13 cellular contexts compared by ENCODE assay signal in genomic region chr2:174585111-174585510, GRCh38. TPM values are rescaled to one million over a fixed set of nuclear protein-coding genes. Genes with fewer than 3 reads are reported as not detected.
DNase-seq lines count a peak whose midpoint lies in the region; ATAC-seq and TF ChIP-seq lines count a peak whose summit lies in the region.
"Had no signal": no experiment of that assay in that cellular context is flagged by ENCODE, and none has a peak within 500 bp of the region (broad histone marks: within the 10 kb centered on the region; RNA-seq: fewer than 3 reads in every experiment).

No MANE protein-coding gene starts in this region.

- no peak overlapping the region for H3K4me3 ChIP-seq in right lobe of liver
- H3K4me3 ChIP-seq: hepatocyte, left lung had no signal

- peak overlapping the region; percentile 43 for H3K4me3 Mint-ChIP-seq in CD4-positive, alpha-beta T cell

- H3K9me3 ChIP-seq in CD4-positive, alpha-beta T cell (ENCODE audit: control insufficient read depth, low read length) = no peaks in the 10 kb centered on the region
- H3K9me3 ChIP-seq in right lobe of liver = no peaks in the 10 kb centered on the region
- H3K9me3 ChIP-seq: left lung had no signal

- H3K36me3 Mint-ChIP-seq in CD4-positive, alpha-beta T cell (ENCODE audit: low read depth) = peaks cover 95% of the 10 kb centered on the region

- H3K4me1 ChIP-seq in right lobe of liver = peaks cover 0 to 13% (median 6%) of the 10 kb centered on the region in 4 donors

- no peak overlapping the region for H3K27ac ChIP-seq in CD4-positive, alpha-beta T cell (ENCODE audit: low read depth, low read length)
- H3K27ac ChIP-seq in VCaP = peak overlapping the region; percentile 76
- H3K27ac ChIP-seq in right lobe of liver = peak overlapping the region in 2 of 3 donors; percentile 56 to 57
- H3K27ac ChIP-seq: hepatocyte, left lung had no signal

- no peaks in the 10 kb centered on the region for H3K36me3 ChIP-seq in right lobe of liver

- intact Hi-C loops in CD4-positive, alpha-beta T cell (cut with DNase I, micrococcal nuclease) = no loop called here
- intact Hi-C loops in right lobe of liver (cut with DNase I) = no loop called here

- ATAC-seq in CD4-positive, alpha-beta T cell (ENCODE audit: poor library complexity) = no peak
- ATAC-seq in right lobe of liver (peak; percentile 94 to 97 (median 95)), GM18868 (IDR thresholded peaks at IDR 0.05; ENCODE audit: unreplicated experiment) (no peak), HG02571 (IDR thresholded peaks at IDR 0.05; ENCODE audit: unreplicated experiment) (no peak)

- H3K9me3 Mint-ChIP-seq in CD4-positive, alpha-beta T cell = no peaks in the 10 kb centered on the region

- H3K4me1 Mint-ChIP-seq in CD4-positive, alpha-beta T cell (ENCODE audit: low read depth) = peaks cover 92% of the 10 kb centered on the region

- no peak for TF ChIP-seq CTCF in CD4-positive, alpha-beta T cell (IDR thresholded peaks at IDR 0.05)
- TF ChIP-seq CTCF in VCaP (conservative IDR thresholded peaks at IDR 0.05) (no peak), right lobe of liver (IDR thresholded peaks at IDR 0.05) (no peak)

- H3K27ac Mint-ChIP-seq in CD4-positive, alpha-beta T cell = peak overlapping the region; percentile 95

- no peaks in the 10 kb centered on the region for H3K27me3 ChIP-seq in CD4-positive, alpha-beta T cell (ENCODE audit: control insufficient read depth, insufficient read depth, low read length)
- no peaks in the 10 kb centered on the region for H3K27me3 ChIP-seq in right lobe of liver
- H3K27me3 ChIP-seq: hepatocyte, left lung had no signal

- POLR2A ChIA-PET in CD4-positive, alpha-beta T cell (lab: Charles Lee) = interaction anchor here (1.2 to 1.5 kb wide), 2 partner anchors 10 to 13 kb away, joined by 6 to 7 read pairs; partner anchors contain the start of gene WIPF1

- H3K27me3 Mint-ChIP-seq in CD4-positive, alpha-beta T cell = no peaks in the 10 kb centered on the region

- TF ChIP-seq POLR2A in right lobe of liver (IDR thresholded peaks at IDR 0.05) = no peak

- CTCF ChIA-PET in CD4-positive, alpha-beta T cell (lab: Charles Lee) = interaction anchor here (0.9 to 12.2 kb wide), 2 partner anchors 9 to 14 kb away, joined by 4 to 243 read pairs; partner anchors contain the start of gene WIPF1

- WGBS in right lobe of liver (ENCODE audit: insufficient coverage, low coverage, low lambda C conversion rate, missing lambda C conversion rate) = 30% methylated on average over 6 of the region's 6 CpGs

- DNase-seq in CD4-positive, alpha-beta T cell = no peak
- peak; percentile 89 for DNase-seq in DMS53 treated with DMSO at 0.1 percent for 48 hours (lab: John Stamatoyannopoulos, UW; ENCODE audit: unreplicated experiment)
- DNase-seq in right lobe of liver = peak; percentile 43 to 82 (median 80)
- no peak for DNase-seq in A172 (ENCODE audit: low spot score)
- DNase-seq: amniotic stem cell; KG1; left lung; NCI-H1436 treated with DMSO at 0.1 percent for 48 hours; stimulated activated naive CD4-positive, alpha-beta T cell treated with Interleukin-2 at 50 U/mL for 16 hours had no signal

RNA-seq across cellular contexts. Expression of gene WIPF1, which starts 12.5 kb away (rescaled TPM):
- total RNA-seq in CD4-positive, alpha-beta T cell = 100 to 1,000 TPM; 237 to 264 TPM
- total RNA-seq in right lobe of liver = 10 to 100 TPM in 1 of 6 experiments, 1 to 10 TPM in 5; 5.0 to 15.3 (median 7.1) TPM
- 8.1 and 8.6 TPM in 2 replicates for total RNA-seq in A172 (2014; rRNA removed; shearing (Covaris generic))

Comparison
In these comparisons a context has a peak if more than half of its experiments do, and no peak if none do; other contexts are left out.
1. ATAC-seq: peak in right lobe of liver (4 of 4); none in CD4-positive, alpha-beta T cell (single experiment), GM18868 (single experiment) and HG02571 (single experiment).
2. DNase-seq: peak in DMS53 treated with DMSO at 0.1 percent for 48 hours (single experiment) and right lobe of liver (3 of 3); none in CD4-positive, alpha-beta T cell (0 of 10) and A172 (single experiment).
3. RNA of gene WIPF1, which starts 12.5 kb away (total RNA-seq): 237 to 264 TPM in CD4-positive, alpha-beta T cell; 8.1 to 8.6 TPM in A172 and 5.0 to 15.3 TPM in right lobe of liver; every median in the first group is over 10 times any median in the second.